ENCODE assay signal across 1 cellular context in genomic region chr10:3803295-3803883, GRCh38.
A peak's percentile ranks its signal among the peaks of the same experiment; 100 is the strongest.
TF ChIP-seq lines count a peak whose summit lies in the region.

No MANE protein-coding gene starts in this region.

TF ChIP-seq in A549, 52 proteins besides CTCF, POLR2A, EP300 and RAD21 (continued from another document):
- TF ChIP-seq ATOH8 (CRISPR knock-in tag; IDR thresholded peaks at IDR 0.05; ENCODE audit: low read depth) (peak; percentile 54; the same call in 1 of the 2 replicates), EHMT2 (IDR thresholded peaks at IDR 0.05; ENCODE audit: low read depth) (no peak), BCL3 (IDR thresholded peaks at IDR 0.05) (no peak), REST (IDR thresholded peaks at IDR 0.05) (no peak)
